ENCODE assay signal across 18 cellular contexts in the genomic region with DNA sequence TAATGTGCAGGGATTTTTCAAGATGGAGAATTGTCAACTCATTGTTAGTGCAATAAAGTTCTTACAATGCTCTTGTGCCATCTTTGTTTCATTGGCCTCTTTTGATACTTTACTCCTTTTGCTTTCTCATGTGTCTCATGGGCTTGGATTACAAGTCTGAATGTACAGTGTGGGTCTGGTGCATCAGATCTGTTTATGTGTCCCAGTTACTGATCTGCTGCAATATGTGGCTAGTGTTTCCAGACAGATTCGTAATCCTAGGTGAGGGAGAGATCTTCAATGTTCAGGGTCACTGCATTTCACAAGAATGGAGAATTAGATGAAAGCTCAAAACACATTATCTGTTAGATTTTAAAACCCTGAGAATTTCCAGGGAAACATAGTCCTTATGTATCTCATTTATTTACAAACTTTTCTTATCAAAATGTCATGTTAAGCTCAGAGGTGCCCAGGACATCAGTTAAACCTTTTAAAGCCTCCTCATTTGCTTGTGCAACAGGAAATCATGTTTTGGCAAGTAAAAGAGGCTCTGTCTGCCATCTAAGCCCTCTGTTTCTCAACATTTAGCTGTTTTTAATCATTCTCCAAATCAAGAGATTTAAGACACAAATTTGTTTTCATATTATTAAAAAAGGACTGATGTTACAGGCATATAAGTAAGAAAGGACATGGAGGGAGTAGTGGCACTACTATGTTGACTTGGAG.
DNase-seq lines count a peak whose midpoint lies in the region; ATAC-seq and TF ChIP-seq lines count a peak whose summit lies in the region.
"Had no signal": no experiment of that assay in that cellular context is flagged by ENCODE, and none has a peak within 500 bp of the region (broad histone marks: within the 10 kb centered on the region; RNA-seq: fewer than 3 reads in every experiment).

No MANE protein-coding gene starts in this region.

- TF ChIP-seq CTCF in AG10803 (conservative IDR thresholded peaks at IDR 0.05; ENCODE audit: low read length) (no peak), Caco-2 (IDR thresholded peaks at IDR 0.05; ENCODE audit: insufficient read depth in 1 of 2, low read depth in 1 of 2, low read length in 1 of 2, severe bottlenecking in 1 of 2, unreplicated experiment in 1 of 2) (no peak)

- H3K36me3 Mint-ChIP-seq in Caco-2 (ENCODE audit: insufficient read depth, unreplicated experiment): no peaks in the 10 kb centered on the region
- H3K36me3 Mint-ChIP-seq: CD8-positive, alpha-beta T cell had no signal

- H3K4me1 Mint-ChIP-seq in Caco-2 (ENCODE audit: low read depth, unreplicated experiment): no peaks in the 10 kb centered on the region

- CTCF ChIA-PET in Caco-2 (lab: Charles Lee): no interaction called here

- H3K4me1 ChIP-seq in adipocyte (ENCODE audit: control insufficient read depth, insufficient read depth, low read length): peaks cover 15% of the 10 kb centered on the region
- no peaks in the 10 kb centered on the region for H3K4me1 ChIP-seq in Caco-2
- H3K4me1 ChIP-seq: BLaER1 treated with 17β-estradiol and CSF1 and Interleukin-3, amounts not matched to agents 10 nM and 100 nM had no signal

- H3K9me3 ChIP-seq in adipocyte (ENCODE audit: control insufficient read depth, low read length): no peaks in the 10 kb centered on the region
- no peaks in the 10 kb centered on the region for H3K9me3 ChIP-seq in Caco-2
- H3K9me3 ChIP-seq: BLaER1 treated with 17β-estradiol and CSF1 and Interleukin-3, amounts not matched to agents 10 nM and 100 nM had no signal

- ATAC-seq in HG03457 (IDR thresholded peaks at IDR 0.05; ENCODE audit: unreplicated experiment) (no peak), HG03095 (IDR thresholded peaks at IDR 0.05; ENCODE audit: unreplicated experiment) (no peak)
- ATAC-seq: CD8-positive, alpha-beta T cell; PC-3 had no signal

- H3K36me3 ChIP-seq in adipocyte (ENCODE audit: control insufficient read depth, insufficient read depth, low read length, severe bottlenecking) (no peaks in the 10 kb centered on the region), Caco-2 (ENCODE audit: control insufficient read depth, insufficient read depth, low read length) (no peaks in the 10 kb centered on the region)
- H3K36me3 ChIP-seq: BLaER1 treated with 17β-estradiol and CSF1 and Interleukin-3, amounts not matched to agents 10 nM and 100 nM had no signal

- H3K9ac ChIP-seq in adipocyte (ENCODE audit: low read length): no peak overlapping the region
- H3K9ac ChIP-seq: BLaER1 treated with 17β-estradiol and CSF1 and Interleukin-3, amounts not matched to agents 10 nM and 100 nM; KMS-11 had no signal

- intact Hi-C loops in Caco-2 (cut with micrococcal nuclease; ENCODE audit: unreplicated experiment): no loop called here

- H3K27me3 ChIP-seq in adipocyte (replicated peaks; ENCODE audit: control insufficient read depth, insufficient read depth, low read length) (no peaks in the 10 kb centered on the region), Caco-2 (replicated peaks; ENCODE audit: control insufficient read depth, insufficient read depth, low read length) (no peaks in the 10 kb centered on the region)
- H3K27me3 ChIP-seq: BLaER1 treated with 17β-estradiol and CSF1 and Interleukin-3, amounts not matched to agents 10 nM and 100 nM had no signal

- peak; percentile 23 for DNase-seq in AG10803 (ENCODE audit: low read depth)
- DNase-seq in adipocyte (ENCODE audit: low read depth): peak; percentile 51
- DNase-seq in fibroblast of gingiva (ENCODE audit: low read depth): peak; percentile 77
- peak; percentile 89 for DNase-seq in iris pigment epithelial cell (ENCODE audit: low read depth)
- no peak for DNase-seq in Caco-2
- DNase-seq in ureter (ENCODE audit: low spot score): no peak
- DNase-seq: CD8-positive, alpha-beta T cell; NCI-H1417 treated with DMSO at 0.1 percent for 48 hours; NCI-H187 treated with DMSO at 0.1 percent for 48 hours; NCI-H2227 treated with DMSO at 0.1 percent for 48 hours; NCI-H524; PC-3; RPMI8226; SHP77 treated with DMSO at 0.1 percent for 48 hours had no signal

- no peak overlapping the region for H3K4me3 Mint-ChIP-seq in Caco-2 (ENCODE audit: unreplicated experiment)
- H3K4me3 Mint-ChIP-seq: CD8-positive, alpha-beta T cell had no signal

- POLR2A ChIA-PET in Caco-2 (lab: Charles Lee): no interaction called here

- no peaks in the 10 kb centered on the region for H3K27me3 Mint-ChIP-seq in Caco-2 (ENCODE audit: insufficient read depth, unreplicated experiment)

- H3K4me3 ChIP-seq in AG10803 (ENCODE audit: low read length) (no peak overlapping the region), adipocyte (ENCODE audit: low read length) (peak overlapping the region; percentile 24), Caco-2 (ENCODE audit: low read depth, low read length) (no peak overlapping the region)
- H3K4me3 ChIP-seq: BLaER1 treated with 17β-estradiol and CSF1 and Interleukin-3, amounts not matched to agents 10 nM and 100 nM had no signal

- no peaks in the 10 kb centered on the region for H3K9me3 Mint-ChIP-seq in Caco-2 (ENCODE audit: unreplicated experiment)
- H3K9me3 Mint-ChIP-seq: CD8-positive, alpha-beta T cell had no signal

- BruUV-seq in Caco-2 (replicated peaks; lab: Mats Ljungman, UMichigan): no TSS peak

- H3K27ac Mint-ChIP-seq in Caco-2 (ENCODE audit: unreplicated experiment): no peak overlapping the region
- H3K27ac Mint-ChIP-seq: CD8-positive, alpha-beta T cell had no signal

Comparison
In these comparisons a context has a peak if more than half of its experiments do, and no peak if none do; other contexts are left out.
1. DNase-seq: peak in AG10803 (single experiment), adipocyte (single experiment), fibroblast of gingiva (single experiment) and iris pigment epithelial cell (single experiment); none in Caco-2 (0 of 2) and ureter (single experiment).